In the genomic region with DNA sequence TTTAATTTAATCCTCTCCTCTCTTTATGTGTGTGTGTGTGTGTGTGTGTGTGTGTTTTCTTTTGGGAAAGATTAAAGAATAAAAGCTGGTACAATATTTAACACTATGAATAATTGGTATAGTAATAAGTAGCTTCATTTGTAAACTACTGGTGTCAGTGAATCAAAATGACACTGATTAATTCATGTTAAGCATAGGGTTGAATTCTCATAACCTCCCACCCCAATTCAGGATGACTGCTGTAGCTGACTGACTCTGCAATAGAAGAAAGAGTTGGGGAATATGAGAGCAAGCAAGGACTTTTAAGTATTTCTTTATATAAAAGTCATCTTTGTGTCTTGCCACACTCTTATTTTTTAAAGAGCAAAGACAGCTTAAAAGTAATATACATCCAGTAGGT, we compare ENCODE assay signal across 16 cellular contexts. TPM values are rescaled to one million over a fixed set of nuclear protein-coding genes. Genes with fewer than 3 reads are reported as not detected.
A peak's percentile ranks its signal among the peaks of the same experiment; 100 is the strongest.
DNase-seq lines count a peak whose midpoint lies in the region; ATAC-seq, FAIRE-seq and TF ChIP-seq lines count a peak whose summit lies in the region.
"Had no signal": no experiment of that assay in that cellular context is flagged by ENCODE, and none has a peak within 500 bp of the region (broad histone marks: within the 10 kb centered on the region; RNA-seq: fewer than 3 reads in every experiment).

No MANE protein-coding gene starts in this region.

- H3K4me3 ChIP-seq in SK-N-MC (no peak overlapping the region), right cardiac atrium (ENCODE audit: low read length) (no peak overlapping the region)
- H3K4me3 ChIP-seq: A549, HAP-1 had no signal

- H3K9ac ChIP-seq in SK-N-MC (ENCODE audit: insufficient read length) = no peak overlapping the region

- no peaks in the 10 kb centered on the region for H3K9me3 ChIP-seq in CD4-positive, alpha-beta T cell (ENCODE audit: control insufficient read depth, low read length)
- H3K9me3 ChIP-seq in SK-N-MC (ENCODE audit: low read depth, low read length) = no peaks in the 10 kb centered on the region
- H3K9me3 ChIP-seq in right cardiac atrium (ENCODE audit: control insufficient read depth, low read length) = no peaks in the 10 kb centered on the region
- H3K9me3 ChIP-seq: A549, BE2C, HAP-1 had no signal

- H3K4me1 ChIP-seq in right cardiac atrium (ENCODE audit: control insufficient read depth, insufficient read depth, low read length) = peaks cover 1% of the 10 kb centered on the region
- H3K4me1 ChIP-seq: A549, BE2C had no signal

- ATAC-seq in CD4-positive, alpha-beta T cell (ENCODE audit: poor library complexity) = no peak
- no peak for ATAC-seq in right cardiac atrium
- ATAC-seq: A549 had no signal

- H3K27me3 Mint-ChIP-seq in activated T-cell treated with anti-CD3 and anti-CD28 coated beads, Interleukin-2, amount 50 U/mL, for 24 hours = no peaks in the 10 kb centered on the region
- H3K27me3 Mint-ChIP-seq in CD4-positive, alpha-beta T cell = no peaks in the 10 kb centered on the region
- no peaks in the 10 kb centered on the region for H3K27me3 Mint-ChIP-seq in mesothelial cell of epicardium (ENCODE audit: low read depth)

- intact Hi-C loops in CD4-positive, alpha-beta T cell (cut with DNase I, micrococcal nuclease) = no loop called here
- intact Hi-C loops in right cardiac atrium (cut with DNase I) = no loop called here

- FAIRE-seq in urothelium cell line (lab: Jason Lieb, UNC) = no peak
- FAIRE-seq: A549, GM19239, H1 had no signal

- TF ChIP-seq CTCF in CD4-positive, alpha-beta T cell (IDR thresholded peaks at IDR 0.05) = no peak
- TF ChIP-seq CTCF in mesothelial cell of epicardium (IDR thresholded peaks at IDR 0.05; ENCODE audit: unreplicated experiment) = no peak

- H3K9me3 Mint-ChIP-seq in activated T-cell treated with anti-CD3 and anti-CD28 coated beads, Interleukin-2, amount 50 U/mL, for 24 hours = peaks cover 4% of the 10 kb centered on the region
- H3K9me3 Mint-ChIP-seq in CD4-positive, alpha-beta T cell = no peaks in the 10 kb centered on the region
- H3K9me3 Mint-ChIP-seq in mesothelial cell of epicardium = peaks cover 8% of the 10 kb centered on the region

- DNase-seq in activated T-cell treated with anti-CD3 and anti-CD28 coated beads, Interleukin-2, amount 50 U/mL, for 24 hours = no peak
- DNase-seq in activated T-cell treated with anti-CD3 and anti-CD28 coated beads, Interleukin-2, amount 50 U/mL, for 1 hour = no peak
- no peak for DNase-seq in CD4-positive, alpha-beta T cell
- DNase-seq in SK-N-MC (ENCODE audit: low read depth, low spot score) (no peak), mesothelial cell of epicardium (ENCODE audit: low spot score in 2 of 2, unreplicated experiment in 2 of 2) (no peak), urothelium cell line (ENCODE audit: low spot score) (no peak), right cardiac atrium (no peak), LoVo (ENCODE audit: low spot score) (no peak)
- DNase-seq: BE2C, DMS53, GF-D8 had no signal

- POLR2A ChIA-PET in CD4-positive, alpha-beta T cell (lab: Charles Lee) = interaction anchor here (1.3 to 2.6 kb wide), 4 partner anchors 13 to 401 kb away, joined by 3 to 15 read pairs (median 3); partner anchors contain the start of gene SLC30A7

- peaks cover 93% of the 10 kb centered on the region for H3K36me3 Mint-ChIP-seq in activated T-cell treated with anti-CD3 and anti-CD28 coated beads, Interleukin-2, amount 50 U/mL, for 24 hours (ENCODE audit: low read depth)
- peaks cover 95% of the 10 kb centered on the region for H3K36me3 Mint-ChIP-seq in CD4-positive, alpha-beta T cell (ENCODE audit: low read depth)
- H3K36me3 Mint-ChIP-seq in mesothelial cell of epicardium = peaks cover 54% of the 10 kb centered on the region

- peaks cover 82% of the 10 kb centered on the region for H3K36me3 ChIP-seq in SK-N-MC (ENCODE audit: insufficient read depth, low read length)

- H3K27ac ChIP-seq in CD4-positive, alpha-beta T cell (ENCODE audit: low read depth, low read length) = no peak overlapping the region
- H3K27ac ChIP-seq in SK-N-MC = peak overlapping the region; percentile 55; the same call in 1 of the 2 replicates
- H3K27ac ChIP-seq in right cardiac atrium (ENCODE audit: low read length) = no peak overlapping the region
- H3K27ac ChIP-seq: A549, C4-2B had no signal

- peak overlapping the region; percentile 30 for H3K27ac Mint-ChIP-seq in activated T-cell treated with anti-CD3 and anti-CD28 coated beads, Interleukin-2, amount 50 U/mL, for 24 hours
- peak overlapping the region; percentile 49 for H3K27ac Mint-ChIP-seq in CD4-positive, alpha-beta T cell
- H3K27ac Mint-ChIP-seq in mesothelial cell of epicardium = peak overlapping the region; percentile 77

- CTCF ChIA-PET in CD4-positive, alpha-beta T cell (lab: Charles Lee) = interaction anchor here (0.8 to 2.2 kb wide), 4 partner anchors 14 to 449 kb away, joined by 3 to 6 read pairs (median 4); partner anchors contain the start of gene EXTL2

- H3K4me3 Mint-ChIP-seq in activated T-cell treated with anti-CD3 and anti-CD28 coated beads, Interleukin-2, amount 50 U/mL, for 24 hours = no peak overlapping the region
- no peak overlapping the region for H3K4me3 Mint-ChIP-seq in CD4-positive, alpha-beta T cell
- no peak overlapping the region for H3K4me3 Mint-ChIP-seq in mesothelial cell of epicardium

- H3K4me1 Mint-ChIP-seq in activated T-cell treated with anti-CD3 and anti-CD28 coated beads, Interleukin-2, amount 50 U/mL, for 24 hours (ENCODE audit: low read depth) = peaks cover 58% of the 10 kb centered on the region
- H3K4me1 Mint-ChIP-seq in CD4-positive, alpha-beta T cell (ENCODE audit: low read depth) = peaks cover 48% of the 10 kb centered on the region
- peaks cover 31% of the 10 kb centered on the region for H3K4me1 Mint-ChIP-seq in mesothelial cell of epicardium

- H3K27me3 ChIP-seq in CD4-positive, alpha-beta T cell (ENCODE audit: control insufficient read depth, insufficient read depth, low read length) = no peaks in the 10 kb centered on the region
- no peaks in the 10 kb centered on the region for H3K27me3 ChIP-seq in right cardiac atrium (ENCODE audit: control insufficient read depth, insufficient read depth)
- H3K27me3 ChIP-seq: BE2C had no signal

RNA-seq across cellular contexts. Expression of gene SLC30A7, which starts 13.1 kb away (rescaled TPM):
- 10 to 100 TPM; 21.6 to 21.7 TPM for total RNA-seq in CD4-positive, alpha-beta T cell
- 40.8 to 43.5 TPM (median 41.4 TPM) in 3 replicates for total RNA-seq in mesothelial cell of epicardium
- total RNA-seq in right cardiac atrium = 10 to 100 TPM in 1 of 4 donors, 1 to 10 TPM in 3; 7.2 to 12.3 (median 9.2) TPM
- polyA plus RNA-seq in right cardiac atrium = 2.1 TPM

RNA-seq across cellular contexts. Expression of gene EXTL2, which starts 14.4 kb away (rescaled TPM):
- total RNA-seq in CD4-positive, alpha-beta T cell = 1 to 10 TPM; 1.5 to 1.8 TPM
- total RNA-seq in mesothelial cell of epicardium = 49.8 to 52.0 TPM (median 50.2 TPM) in 3 replicates
- total RNA-seq in right cardiac atrium = 10 to 100 TPM in 2 of 4 donors, 1 to 10 TPM in 2; 8.9 to 12.0 (median 10.3) TPM
- polyA plus RNA-seq in right cardiac atrium = 7.6 TPM
